Comparison of ENCODE assay signal across 8 cellular contexts in the genomic region with DNA sequence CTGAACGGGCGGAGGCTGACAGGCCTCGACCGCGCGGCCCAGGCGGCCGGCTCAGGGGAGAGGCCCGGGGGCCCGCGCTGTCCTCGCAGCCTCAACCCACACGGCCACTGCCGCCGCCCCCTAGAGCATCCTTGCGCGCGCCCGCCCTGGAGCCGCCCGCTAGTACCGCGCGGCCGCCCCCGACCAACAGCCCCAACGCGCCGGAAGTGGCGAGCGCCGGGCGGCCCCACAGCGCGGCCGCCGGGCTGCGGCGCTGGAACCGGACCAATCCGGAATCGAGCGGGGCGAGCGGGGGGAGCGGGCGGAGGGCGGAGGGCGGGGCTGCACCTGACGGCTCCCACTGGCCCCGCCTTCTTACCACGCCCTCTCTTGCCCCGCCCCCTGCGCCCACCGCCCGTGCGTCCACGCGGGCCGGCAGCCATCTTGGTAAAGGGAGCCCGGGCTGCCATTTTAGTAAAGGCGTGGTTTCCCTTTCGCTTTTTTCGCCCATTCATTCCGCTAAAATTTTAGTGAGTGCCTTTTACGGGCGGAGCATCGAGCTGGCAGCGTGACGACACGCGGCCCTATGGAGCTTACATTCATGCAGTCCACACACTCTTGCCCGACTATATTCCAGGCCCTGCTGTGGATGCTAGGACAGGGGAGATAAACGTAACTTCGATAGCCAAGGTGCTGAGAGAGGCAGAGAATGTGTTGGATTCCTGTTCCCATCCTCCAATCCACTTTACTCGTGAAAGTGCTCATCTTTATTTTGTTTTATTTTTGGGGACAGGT. TPM values are rescaled to one million over a fixed set of nuclear protein-coding genes. Genes with fewer than 3 reads are reported as not detected.
DNase-seq lines count a peak whose midpoint lies in the region; ATAC-seq lines count a peak whose summit lies in the region.

TSS of gene XPO6 (minus strand) at position 208 of the 774 bp plus-strand sequence. CDS start 597 bp downstream, outside the sequence.

- peaks cover 33% of the 10 kb centered on the region for H3K4me1 ChIP-seq in BLaER1

- H3K36me3 ChIP-seq in BLaER1 = peaks cover 32% of the 10 kb centered on the region

- ATAC-seq in GM19351 (IDR thresholded peaks at IDR 0.05; ENCODE audit: unreplicated experiment) (peak; percentile 85), HG03520 (IDR thresholded peaks at IDR 0.05; ENCODE audit: unreplicated experiment) (peak; percentile 78), left lobe of liver (peak; percentile 97)

- DNase-seq in NCI-H748 (lab: John Stamatoyannopoulos, UW; ENCODE audit: unreplicated experiment) (peak; percentile 94), cortex of kidney (lab: John Stamatoyannopoulos, UW) (peak; percentile 89), left lobe of liver (ENCODE audit: low spot score) (peak; percentile 98)
- DNase-seq in activated CD4-positive, alpha-beta T cell treated with anti-CD3 and anti-CD28 coated beads, Interleukin-2, amount 50 U/mL, for 1 hour = peak; percentile 99
- DNase-seq in stimulated activated CD4-positive, alpha-beta T cell treated with anti-CD3 and anti-CD28 coated beads, Interleukin-2, amount 100 ng/mL, for 24 hours = peak; percentile 100

- H3K27ac ChIP-seq in BLaER1 = peak within 1 kb of the TSS; percentile 86

- peak within 1 kb of the TSS; percentile 84 for H3K9ac ChIP-seq in BLaER1

- H4K20me1 ChIP-seq in BLaER1 = peaks cover 42% of the 10 kb centered on the region

- H3K4me3 ChIP-seq in BLaER1 = peak within 1 kb of the TSS; percentile 82

- H3K4me2 ChIP-seq in BLaER1 = peak within 1 kb of the TSS; percentile 90

- H3K27me3 ChIP-seq in BLaER1 = no peaks in the 10 kb centered on the region

- no peaks in the 10 kb centered on the region for H3K9me3 ChIP-seq in BLaER1

RNA-seq across cellular contexts. Expression of gene XPO6, which starts in this region (rescaled TPM):
- 46.2 TPM for total RNA-seq in left lobe of liver

Comparison
In these comparisons a context has a peak if more than half of its experiments do, and no peak if none do; other contexts are left out.
1. Peak in every context shown above with its lines: DNase-seq, ATAC-seq, H3K4me3 ChIP-seq and H3K27ac ChIP-seq.